Comparison of ENCODE assay signal across 21 cellular contexts in the genomic region with DNA sequence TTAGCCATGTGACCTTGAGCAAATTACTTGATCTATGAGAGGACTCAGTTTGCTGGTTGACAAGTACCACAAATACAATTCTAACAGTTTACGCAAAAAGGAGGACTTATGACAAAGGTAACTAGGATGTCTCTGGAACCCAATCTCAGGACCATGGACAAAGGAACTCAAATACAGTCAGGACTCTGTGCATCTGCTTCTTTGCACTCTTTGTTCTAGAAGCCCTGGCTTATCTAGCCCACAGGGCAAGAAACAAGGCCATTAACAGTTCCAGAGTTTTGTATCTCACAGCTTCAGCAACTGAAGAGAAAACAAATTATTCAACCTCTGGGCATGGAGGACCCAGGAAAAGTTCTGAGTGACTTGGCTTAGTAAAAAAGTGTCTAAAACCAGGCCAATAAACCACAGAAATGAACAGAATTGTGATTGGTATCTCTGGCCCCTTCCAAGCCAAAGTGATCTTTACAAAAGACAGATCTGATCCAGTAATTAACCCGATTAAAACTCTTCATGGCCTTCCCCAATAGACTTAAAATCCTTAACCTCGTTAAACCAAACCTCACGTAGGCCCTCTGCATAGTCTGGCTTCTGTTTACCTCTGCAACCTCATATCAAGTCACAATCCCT. TPM values are rescaled to one million over a fixed set of nuclear protein-coding genes. Genes with fewer than 3 reads are reported as not detected.
DNase-seq lines count a peak whose midpoint lies in the region; ATAC-seq and TF ChIP-seq lines count a peak whose summit lies in the region.
"Had no signal": no experiment of that assay in that cellular context is flagged by ENCODE, and none has a peak within 500 bp of the region (broad histone marks: within the 10 kb centered on the region; RNA-seq: fewer than 3 reads in every experiment).

No MANE protein-coding gene starts in this region.

- no peaks in the 10 kb centered on the region for H3K36me3 ChIP-seq in liver (ENCODE audit: control insufficient read depth in 4 of 4, insufficient read depth in 3 of 4, low read depth in 1 of 4, low read length in 3 of 4)
- H3K36me3 ChIP-seq: uterus had no signal

- no peaks in the 10 kb centered on the region for H3K27me3 ChIP-seq in liver (ENCODE audit: control insufficient read depth in 4 of 4, insufficient read depth in 4 of 4, low read length in 3 of 4)
- H3K27me3 ChIP-seq: uterus had no signal

- no peak for TF ChIP-seq POLR2A in NB4 (IDR thresholded peaks at IDR 0.05; ENCODE audit: extremely low read depth, insufficient read length)

- no peak overlapping the region for H3K9ac ChIP-seq in liver (ENCODE audit: low read depth in 1 of 2, low read length in 2 of 2)
- H3K9ac ChIP-seq: KMS-11 had no signal

- WGBS in liver: 95% methylated on average over 4 of the region's 4 CpGs

- TF ChIP-seq CTCF in NB4 (IDR thresholded peaks at IDR 0.05; ENCODE audit: low read depth, low read length): no peak
- TF ChIP-seq CTCF in liver (IDR thresholded peaks at IDR 0.05; ENCODE audit: low read depth, low read length, missing input control): no peak

- H3K27ac ChIP-seq in liver (ENCODE audit: low read depth in 1 of 2, low read length in 2 of 2): no peak overlapping the region
- H3K27ac ChIP-seq: KMS-11, uterus had no signal

- H3K4me3 ChIP-seq in NB4 (ENCODE audit: low read depth, low read length) (no peak overlapping the region), liver (ENCODE audit: low read depth in 1 of 3, low read length in 3 of 3) (no peak overlapping the region)
- H3K4me3 ChIP-seq: uterus had no signal

- TF ChIP-seq RAD21 in liver (IDR thresholded peaks at IDR 0.05): no peak

- no peak for ATAC-seq in HG02870 (IDR thresholded peaks at IDR 0.05; ENCODE audit: unreplicated experiment)
- ATAC-seq: natural killer cell treated with Interleukin-12 subunit alpha and Interleukin-12 subunit beta and Interleukin-15 and Interleukin-18, amount 100 ng/mL, for 72 hours had no signal

- H3K9me3 ChIP-seq in liver (ENCODE audit: control insufficient read depth in 4 of 4, low read length in 3 of 4): no peaks in the 10 kb centered on the region
- H3K9me3 ChIP-seq: uterus had no signal

- H3K4me1 ChIP-seq in liver (ENCODE audit: control insufficient read depth in 4 of 4, insufficient read depth in 4 of 4, low read length in 3 of 4): peaks cover 0 to 6% (median 5%) of the 10 kb centered on the region in 4 donors

- DNase-seq in Ammon's horn (ENCODE audit: low spot score) (peak; percentile 16), NB4 (ENCODE audit: low read depth) (peak; percentile 12), amniotic epithelial cell (ENCODE audit: low read depth) (peak; percentile 28), RPMI8226 (no peak), activated gamma-delta T cell treated with Interleukin-2 at 50 U/mL for 16 hours (no peak), hippocampal formation (lab: John Stamatoyannopoulos, UW) (no peak)
- DNase-seq: activated B cell treated with CpG ODN at 0.5 μM for 24 hours; activated CD4-positive, alpha-beta memory T cell treated with anti-CD3 and anti-CD28 coated beads for 36 hours; activated naive CD4-positive, alpha-beta T cell treated with anti-CD3 and anti-CD28 coated beads for 36 hours; DMS 273 treated with DMSO at 0.1 percent for 48 hours; HFFc6; kidney; NCI-H1048; NCI-H2029 treated with DMSO at 0.1 percent for 48 hours; posterior cingulate gyrus; SIG-M5; uterus had no signal

TF ChIP-seq in liver, 16 proteins besides CTCF, POLR2A, EP300 and RAD21:
- TF ChIP-seq, protein P1, sequence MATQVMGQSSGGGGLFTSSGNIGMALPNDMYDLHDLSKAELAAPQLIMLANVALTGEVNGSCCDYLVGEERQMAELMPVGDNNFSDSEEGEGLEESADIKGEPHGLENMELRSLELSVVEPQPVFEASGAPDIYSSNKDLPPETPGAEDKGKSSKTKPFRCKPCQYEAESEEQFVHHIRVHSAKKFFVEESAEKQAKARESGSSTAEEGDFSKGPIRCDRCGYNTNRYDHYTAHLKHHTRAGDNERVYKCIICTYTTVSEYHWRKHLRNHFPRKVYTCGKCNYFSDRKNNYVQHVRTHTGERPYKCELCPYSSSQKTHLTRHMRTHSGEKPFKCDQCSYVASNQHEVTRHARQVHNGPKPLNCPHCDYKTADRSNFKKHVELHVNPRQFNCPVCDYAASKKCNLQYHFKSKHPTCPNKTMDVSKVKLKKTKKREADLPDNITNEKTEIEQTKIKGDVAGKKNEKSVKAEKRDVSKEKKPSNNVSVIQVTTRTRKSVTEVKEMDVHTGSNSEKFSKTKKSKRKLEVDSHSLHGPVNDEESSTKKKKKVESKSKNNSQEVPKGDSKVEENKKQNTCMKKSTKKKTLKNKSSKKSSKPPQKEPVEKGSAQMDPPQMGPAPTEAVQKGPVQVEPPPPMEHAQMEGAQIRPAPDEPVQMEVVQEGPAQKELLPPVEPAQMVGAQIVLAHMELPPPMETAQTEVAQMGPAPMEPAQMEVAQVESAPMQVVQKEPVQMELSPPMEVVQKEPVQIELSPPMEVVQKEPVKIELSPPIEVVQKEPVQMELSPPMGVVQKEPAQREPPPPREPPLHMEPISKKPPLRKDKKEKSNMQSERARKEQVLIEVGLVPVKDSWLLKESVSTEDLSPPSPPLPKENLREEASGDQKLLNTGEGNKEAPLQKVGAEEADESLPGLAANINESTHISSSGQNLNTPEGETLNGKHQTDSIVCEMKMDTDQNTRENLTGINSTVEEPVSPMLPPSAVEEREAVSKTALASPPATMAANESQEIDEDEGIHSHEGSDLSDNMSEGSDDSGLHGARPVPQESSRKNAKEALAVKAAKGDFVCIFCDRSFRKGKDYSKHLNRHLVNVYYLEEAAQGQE (IDR thresholded peaks at IDR 0.05): peak; percentile 77
- no peak for TF ChIP-seq SP1 (IDR thresholded peaks at IDR 0.05)

RNA-seq across cellular contexts. Expression of a gene that starts 5.9 kb away (rescaled TPM):
- total RNA-seq in liver: 1 to 10 TPM; 3.5 to 5.5 TPM
- polyA plus RNA-seq in liver: 1 to 10 TPM; 3.2 to 3.3 TPM

RNA-seq across cellular contexts. Expression of a gene that starts 6.6 kb away (rescaled TPM):
- 10 to 100 TPM; 13.2 to 13.4 TPM for total RNA-seq in liver
- 10 to 100 TPM in 1 of 2 donors, 1 to 10 TPM in 1; 6.7 to 19.8 TPM for polyA plus RNA-seq in liver

Comparison
In these comparisons a context has a peak if more than half of its experiments do, and no peak if none do; other contexts are left out.
1. DNase-seq: peak in Ammon's horn (single experiment), NB4 (single experiment) and amniotic epithelial cell (single experiment); none in RPMI8226 (single experiment), activated gamma-delta T cell treated with Interleukin-2 at 50 U/mL for 16 hours (single experiment) and hippocampal formation (0 of 2).